Comparison of ENCODE assay signal across 21 cellular contexts in genomic region chr12:131353826-131354225, GRCh38.
DNase-seq lines count a peak whose midpoint lies in the region; ATAC-seq and TF ChIP-seq lines count a peak whose summit lies in the region.
"Had no signal": no experiment of that assay in that cellular context is flagged by ENCODE, and none has a peak within 500 bp of the region (broad histone marks: within the 10 kb centered on the region; RNA-seq: fewer than 3 reads in every experiment).

No MANE protein-coding gene starts in this region.

- peaks cover 13% of the 10 kb centered on the region for H3K27me3 Mint-ChIP-seq in neural progenitor cell (ENCODE audit: insufficient read depth, low read depth)

- H3K4me1 Mint-ChIP-seq in neural progenitor cell: peaks cover 59% of the 10 kb centered on the region
- H3K4me1 Mint-ChIP-seq: B cell; CD4-positive, CD25-positive, alpha-beta regulatory T cell had no signal

- no peak overlapping the region for H3K9ac ChIP-seq in MM.1S (ENCODE audit: low read length)
- no peak overlapping the region for H3K9ac ChIP-seq in neural progenitor cell

- H3K27ac Mint-ChIP-seq in neural progenitor cell: peak overlapping the region; percentile 37
- H3K27ac Mint-ChIP-seq: B cell; CD4-positive, CD25-positive, alpha-beta regulatory T cell had no signal

- DNase-seq in DMS53 (lab: John Stamatoyannopoulos, UW) (peak; percentile 72), DMS53 treated with DMSO at 0.1 percent for 48 hours (lab: John Stamatoyannopoulos, UW; ENCODE audit: unreplicated experiment) (no peak), MM.1S (peak; percentile 31), coronary artery (ENCODE audit: low spot score) (peak; percentile 52), neural progenitor cell (ENCODE audit: low spot score) (no peak), SK-N-DZ (ENCODE audit: low spot score) (no peak)
- DNase-seq: CD4-positive, CD25-positive, alpha-beta regulatory T cell; DMS153; KBM-7; MG63; NCI-H1048; NCI-H1417; NCI-H1694; NCI-H2029 treated with DMSO at 0.1 percent for 48 hours; NCI-H446 treated with DMSO at 0.1 percent for 48 hours; NCI-H82 had no signal

- no peak for TF ChIP-seq CTCF in MM.1S (IDR thresholded peaks at IDR 0.05; ENCODE audit: low read length)
- TF ChIP-seq CTCF in coronary artery (IDR thresholded peaks at IDR 0.05): no peak
- TF ChIP-seq CTCF in neural progenitor cell (IDR thresholded peaks at IDR 0.05): no peak

- no peaks in the 10 kb centered on the region for H3K9me3 ChIP-seq in MM.1S (replicated peaks; ENCODE audit: insufficient read depth, low read length)
- H3K9me3 ChIP-seq in neural progenitor cell (ENCODE audit: low read depth): no peaks in the 10 kb centered on the region

- H3K79me2 ChIP-seq in MM.1S (ENCODE audit: low read length): no peaks in the 10 kb centered on the region
- no peaks in the 10 kb centered on the region for H3K79me2 ChIP-seq in neural progenitor cell (ENCODE audit: low read depth)

- H3K4me3 Mint-ChIP-seq in neural progenitor cell: no peak overlapping the region
- H3K4me3 Mint-ChIP-seq: B cell; CD4-positive, CD25-positive, alpha-beta regulatory T cell had no signal

- H3F3A ChIP-seq in MM.1S (ENCODE audit: insufficient read depth, low read length) (no peaks in the 10 kb centered on the region), neural progenitor cell (ENCODE audit: low read depth) (no peaks in the 10 kb centered on the region)

- H3K36me3 ChIP-seq in MM.1S (replicated peaks; ENCODE audit: insufficient read depth, low read length): no peaks in the 10 kb centered on the region
- no peaks in the 10 kb centered on the region for H3K36me3 ChIP-seq in neural progenitor cell
- H3K36me3 ChIP-seq: MG63 had no signal

- H3K9me3 Mint-ChIP-seq in neural progenitor cell: peaks cover 3% of the 10 kb centered on the region

- no peaks in the 10 kb centered on the region for H3K36me3 Mint-ChIP-seq in neural progenitor cell
- H3K36me3 Mint-ChIP-seq: CD4-positive, CD25-positive, alpha-beta regulatory T cell had no signal

- no peak overlapping the region for H3K4me3 ChIP-seq in MM.1S (ENCODE audit: low read length)
- no peak overlapping the region for H3K4me3 ChIP-seq in coronary artery
- no peak overlapping the region for H3K4me3 ChIP-seq in neural progenitor cell
- H3K4me3 ChIP-seq: MG63 had no signal

- H4K20me1 ChIP-seq in MM.1S (ENCODE audit: insufficient read depth, low read length): no peaks in the 10 kb centered on the region
- no peaks in the 10 kb centered on the region for H4K20me1 ChIP-seq in neural progenitor cell (ENCODE audit: low read depth)

- H3K27me3 ChIP-seq in MM.1S (replicated peaks; ENCODE audit: insufficient read depth, low read length) (no peaks in the 10 kb centered on the region), neural progenitor cell (no peaks in the 10 kb centered on the region)
- H3K27me3 ChIP-seq: MG63 had no signal

- H3K9me2 ChIP-seq in MM.1S (replicated peaks; ENCODE audit: insufficient read depth, low read length): no peaks in the 10 kb centered on the region

- no peak for ATAC-seq in HG03442 (IDR thresholded peaks at IDR 0.05; ENCODE audit: unreplicated experiment)
- ATAC-seq: Panc1, SK-N-SH treated with all-trans-retinoic acid at 6 μM for 48 hours had no signal

- peaks cover 2% of the 10 kb centered on the region; the same call in 1 of the 2 replicates for H3K4me1 ChIP-seq in MM.1S (ENCODE audit: low read length)
- H3K4me1 ChIP-seq in neural progenitor cell: no peaks in the 10 kb centered on the region

- H2AFZ ChIP-seq in MM.1S (ENCODE audit: low read length) (no peak overlapping the region), neural progenitor cell (replicated peaks) (no peak overlapping the region)

- H3K27ac ChIP-seq in MM.1S (ENCODE audit: low read length) (peak overlapping the region; percentile 37; the same call in 1 of the 2 replicates), coronary artery (no peak overlapping the region), neural progenitor cell (no peak overlapping the region)
- H3K27ac ChIP-seq: 22Rv1 had no signal

- H3K4me2 ChIP-seq in MM.1S (ENCODE audit: low read depth, low read length) (no peak overlapping the region), neural progenitor cell (no peak overlapping the region)

Comparison
In these comparisons a context has a peak if more than half of its experiments do, and no peak if none do; other contexts are left out.
1. DNase-seq: peak in DMS53 (single experiment), MM.1S (single experiment) and coronary artery (single experiment); none in DMS53 treated with DMSO at 0.1 percent for 48 hours (single experiment), neural progenitor cell (single experiment) and SK-N-DZ (single experiment).